ENCODE assay signal across 1 cellular context in the genomic region with DNA sequence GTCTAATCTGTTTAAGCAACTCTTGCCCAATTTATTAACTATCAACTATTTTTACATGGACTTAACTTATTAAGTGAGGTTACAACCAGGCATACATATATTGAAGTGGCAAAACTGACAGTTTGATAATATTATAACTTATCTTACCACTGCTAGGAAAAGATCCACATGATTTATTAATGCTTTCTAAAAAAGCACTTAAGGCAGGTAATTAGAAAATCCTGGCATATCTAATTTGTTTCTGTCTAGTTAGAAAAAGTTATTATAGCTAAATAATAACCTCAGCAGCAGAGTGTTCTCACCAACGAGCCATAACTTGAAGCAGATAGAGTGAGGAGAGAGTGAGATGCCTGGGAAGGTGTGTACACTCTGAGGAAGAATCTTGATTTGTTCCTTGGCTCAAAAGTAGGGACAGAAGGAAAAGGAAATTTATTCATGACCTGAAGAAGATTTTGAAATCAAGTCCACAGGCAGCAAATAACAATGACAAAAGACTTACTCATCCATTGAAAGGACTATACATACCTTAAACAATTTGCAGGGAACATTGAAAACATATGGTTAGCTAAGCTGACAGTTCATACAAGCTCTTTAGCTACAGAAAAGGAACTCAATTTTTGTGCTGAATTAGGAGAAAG.
TF ChIP-seq lines count a peak whose summit lies in the region.

No MANE protein-coding gene starts in this region.

TF ChIP-seq in H1, 55 proteins besides CTCF, POLR2A, EP300 and RAD21 (continued from another document):
- TF ChIP-seq, protein P1, sequence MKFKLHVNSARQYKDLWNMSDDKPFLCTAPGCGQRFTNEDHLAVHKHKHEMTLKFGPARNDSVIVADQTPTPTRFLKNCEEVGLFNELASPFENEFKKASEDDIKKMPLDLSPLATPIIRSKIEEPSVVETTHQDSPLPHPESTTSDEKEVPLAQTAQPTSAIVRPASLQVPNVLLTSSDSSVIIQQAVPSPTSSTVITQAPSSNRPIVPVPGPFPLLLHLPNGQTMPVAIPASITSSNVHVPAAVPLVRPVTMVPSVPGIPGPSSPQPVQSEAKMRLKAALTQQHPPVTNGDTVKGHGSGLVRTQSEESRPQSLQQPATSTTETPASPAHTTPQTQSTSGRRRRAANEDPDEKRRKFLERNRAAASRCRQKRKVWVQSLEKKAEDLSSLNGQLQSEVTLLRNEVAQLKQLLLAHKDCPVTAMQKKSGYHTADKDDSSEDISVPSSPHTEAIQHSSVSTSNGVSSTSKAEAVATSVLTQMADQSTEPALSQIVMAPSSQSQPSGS (IDR thresholded peaks at IDR 0.05; ENCODE audit: low read length), result no peak
- TF ChIP-seq BRCA1 (IDR thresholded peaks at IDR 0.05; ENCODE audit: low read depth, low read length) (no peak), ASH2L (IDR thresholded peaks at IDR 0.05; ENCODE audit: low read length) (no peak), TAF1 (IDR thresholded peaks at IDR 0.05; ENCODE audit: low read depth, low read length) (no peak), SAP30 (IDR thresholded peaks at IDR 0.05; ENCODE audit: insufficient read depth, insufficient replicate concordance, low read length) (no peak), CBX8 (IDR thresholded peaks at IDR 0.05; ENCODE audit: borderline replicate concordance, low read depth, low read length) (no peak), GTF2F1 (IDR thresholded peaks at IDR 0.05; ENCODE audit: borderline replicate concordance, low read depth, low read length) (no peak), POLR2AphosphoS5 (IDR thresholded peaks at IDR 0.05; ENCODE audit: low read depth, low read length) (no peak), CBX5 (IDR thresholded peaks at IDR 0.05; ENCODE audit: low read depth, low read length) (no peak), KDM1A (IDR thresholded peaks at IDR 0.05; ENCODE audit: borderline replicate concordance, low read length) (no peak), SIX5 (IDR thresholded peaks at IDR 0.05; ENCODE audit: low read depth, low read length) (no peak), RFX5 (IDR thresholded peaks at IDR 0.05; ENCODE audit: borderline replicate concordance, low read depth, low read length) (no peak), FOSL1 (IDR thresholded peaks at IDR 0.05; ENCODE audit: insufficient read depth, low read depth, low read length) (no peak), RXRA (IDR thresholded peaks at IDR 0.05; ENCODE audit: insufficient read depth, low read depth, low read length) (no peak), RNF2 (IDR thresholded peaks at IDR 0.05; ENCODE audit: borderline replicate concordance, low read depth, low read length, missing control alignments, poor library complexity, severe bottlenecking) (no peak), HDAC6 (IDR thresholded peaks at IDR 0.05; ENCODE audit: low read depth, low read length) (no peak)
